Comparison of ENCODE assay signal across 1 cellular context in genomic region chr5:139752506-139753350, GRCh38.
A peak's percentile ranks its signal among the peaks of the same experiment; 100 is the strongest.
TF ChIP-seq lines count a peak whose summit lies in the region.

No MANE protein-coding gene starts in this region.

TF ChIP-seq in HEK293, 187 proteins besides CTCF, POLR2A, EP300 and RAD21 (continued from another document and continues in another):
- TF ChIP-seq SCRT1 (tag by site-specific recombination; IDR thresholded peaks at IDR 0.05; ENCODE audit: borderline replicate concordance) (no peak), OSR2 (tag by site-specific recombination; IDR thresholded peaks at IDR 0.05) (no peak), ZNF555 (tag by site-specific recombination; conservative IDR thresholded peaks at IDR 0.05) (no peak), YY2 (tag by site-specific recombination; IDR thresholded peaks at IDR 0.05) (no peak), ELK4 (IDR thresholded peaks at IDR 0.05; ENCODE audit: borderline replicate concordance, low read depth, low read length) (no peak), ZNF280C (tag by site-specific recombination; IDR thresholded peaks at IDR 0.05) (no peak), ZNF626 (tag by site-specific recombination; IDR thresholded peaks at IDR 0.05) (no peak), KLF9 (tag by site-specific recombination; IDR thresholded peaks at IDR 0.05; ENCODE audit: low read depth) (no peak), ZNF223 (tag by site-specific recombination; IDR thresholded peaks at IDR 0.05) (0 out of 2 replicates have a peak, but pooled peaks have one; percentile 69), HOXA7 (CRISPR knock-in tag; IDR thresholded peaks at IDR 0.05; ENCODE audit: borderline replicate concordance) (no peak), ZNF211 (tag by site-specific recombination; IDR thresholded peaks at IDR 0.05; ENCODE audit: low read depth) (no peak), MYNN (tag by site-specific recombination; IDR thresholded peaks at IDR 0.05; ENCODE audit: borderline replicate concordance) (0 out of 2 replicates have a peak, but pooled peaks have one; percentile 32), WT1 (tag by site-specific recombination; IDR thresholded peaks at IDR 0.05) (no peak), ZFP3 (tag by site-specific recombination; IDR thresholded peaks at IDR 0.05; ENCODE audit: low read depth) (no peak), ZNF404 (tag by site-specific recombination; IDR thresholded peaks at IDR 0.05) (no peak), ZNF26 (tag by site-specific recombination; IDR thresholded peaks at IDR 0.05) (no peak), ZFP37 (tag by site-specific recombination; IDR thresholded peaks at IDR 0.05) (no peak), ZSCAN18 (tag by site-specific recombination; IDR thresholded peaks at IDR 0.05) (no peak; the same call in 1 of the 2 replicates), BCL11B (tag by site-specific recombination; IDR thresholded peaks at IDR 0.05; ENCODE audit: low read depth) (no peak), ZNF501 (tag by site-specific recombination; IDR thresholded peaks at IDR 0.05) (no peak), ZFHX2 (tag by site-specific recombination; conservative IDR thresholded peaks at IDR 0.05) (peak; percentile 96), ZBTB10 (tag by site-specific recombination; IDR thresholded peaks at IDR 0.05) (no peak), ZSCAN4 (tag by site-specific recombination; IDR thresholded peaks at IDR 0.05) (peak; percentile 96), SETDB1 (IDR thresholded peaks at IDR 0.05; ENCODE audit: insufficient read length, low read length) (no peak), ZNF121 (tag by site-specific recombination; IDR thresholded peaks at IDR 0.05) (no peak), ZNF558 (tag by site-specific recombination; IDR thresholded peaks at IDR 0.05) (no peak), ZNF175 (tag by site-specific recombination; IDR thresholded peaks at IDR 0.05) (no peak), ZBTB21 (tag by site-specific recombination; IDR thresholded peaks at IDR 0.05) (no peak), ZNF830 (tag by site-specific recombination; IDR thresholded peaks at IDR 0.05; ENCODE audit: low read depth) (no peak), EGR2 (tag by site-specific recombination; IDR thresholded peaks at IDR 0.05; ENCODE audit: low read depth) (peak; percentile 94), PRDM6 (tag by site-specific recombination; IDR thresholded peaks at IDR 0.05) (no peak), ZNF366 (tag by site-specific recombination; conservative IDR thresholded peaks at IDR 0.05) (peak; percentile 25; the same call in 1 of the 2 replicates), ZNF791 (tag by site-specific recombination; IDR thresholded peaks at IDR 0.05) (0 out of 2 replicates have a peak, but pooled peaks have one; percentile 14), ZNF677 (tag by site-specific recombination; IDR thresholded peaks at IDR 0.05) (no peak), ZSCAN23 (tag by site-specific recombination; IDR thresholded peaks at IDR 0.05) (no peak), ZNF184 (tag by site-specific recombination; IDR thresholded peaks at IDR 0.05) (no peak), ZNF792 (tag by site-specific recombination; IDR thresholded peaks at IDR 0.05) (no peak), ZNF701 (tag by site-specific recombination; IDR thresholded peaks at IDR 0.05) (no peak), ZNF513 (tag by site-specific recombination; IDR thresholded peaks at IDR 0.05) (no peak), ZNF391 (tag by site-specific recombination; IDR thresholded peaks at IDR 0.05; ENCODE audit: borderline replicate concordance, low read depth) (no peak), ZNF311 (tag by site-specific recombination; IDR thresholded peaks at IDR 0.05; ENCODE audit: borderline replicate concordance) (no peak), ZNF777 (tag by site-specific recombination; IDR thresholded peaks at IDR 0.05; ENCODE audit: borderline replicate concordance) (no peak), ZNF600 (tag by site-specific recombination; IDR thresholded peaks at IDR 0.05) (no peak; the same call in 1 of the 2 replicates), ZNF488 (tag by site-specific recombination; IDR thresholded peaks at IDR 0.05) (0 out of 2 replicates have a peak, but pooled peaks have one; percentile 41), ZSCAN30 (tag by site-specific recombination; IDR thresholded peaks at IDR 0.05) (no peak), ZNF580 (tag by site-specific recombination; IDR thresholded peaks at IDR 0.05) (no peak), GLI2 (tag by site-specific recombination; IDR thresholded peaks at IDR 0.05; ENCODE audit: borderline replicate concordance, low read depth) (no peak), BCL6B (tag by site-specific recombination; IDR thresholded peaks at IDR 0.05) (no peak), ZNF2 (tag by site-specific recombination; IDR thresholded peaks at IDR 0.05) (no peak), ZFP41 (tag by site-specific recombination; IDR thresholded peaks at IDR 0.05; ENCODE audit: borderline replicate concordance) (no peak), SCRT2 (tag by site-specific recombination; IDR thresholded peaks at IDR 0.05) (0 out of 2 replicates have a peak, but pooled peaks have one; percentile 12), ZNF654 (tag by site-specific recombination; IDR thresholded peaks at IDR 0.05; ENCODE audit: low read depth) (no peak), ZNF621 (tag by site-specific recombination; IDR thresholded peaks at IDR 0.05) (no peak), ZNF214 (tag by site-specific recombination; IDR thresholded peaks at IDR 0.05; ENCODE audit: borderline replicate concordance) (no peak), KLF10 (tag by site-specific recombination; IDR thresholded peaks at IDR 0.05) (no peak)
